8 cellular contexts compared by ENCODE assay signal in genomic region chrX:149527705-149528104, GRCh38. TPM values are rescaled to one million over a fixed set of nuclear protein-coding genes. Genes with fewer than 3 reads are reported as not detected.
A peak's percentile ranks its signal among the peaks of the same experiment; 100 is the strongest.
DNase-seq lines count a peak whose midpoint lies in the region; ATAC-seq and TF ChIP-seq lines count a peak whose summit lies in the region.

No MANE protein-coding gene starts in this region.

- in situ Hi-C loops in gastrocnemius medialis (cut with MboI; ENCODE audit: low sequenced_read_pairs in 4 of 4): no loop called here

- H3K27ac Mint-ChIP-seq in T-helper 17 cell: peak overlapping the region; percentile 53

- TF ChIP-seq CTCF in cardiac muscle cell (IDR thresholded peaks at IDR 0.05; ENCODE audit: low read depth, low read length) (peak; percentile 54), fibroblast of lung (conservative IDR thresholded peaks at IDR 0.05 in 1 of 2, IDR thresholded peaks at IDR 0.05 in 1 of 2; ENCODE audit: low read depth in 1 of 2, low read length in 2 of 2) (peak; percentile 51 to 67), gastrocnemius medialis (IDR thresholded peaks at IDR 0.05 in 4 of 5, conservative IDR thresholded peaks at IDR 0.05 in 1 of 5) (peak in 3 of 5 experiments; percentile 18 to 43 (median 28))

- H3K36me3 ChIP-seq in cardiac muscle cell: no peaks in the 10 kb centered on the region
- no peaks in the 10 kb centered on the region for H3K36me3 ChIP-seq in fibroblast of lung (ENCODE audit: control insufficient read depth, insufficient read depth, low read length)
- peaks cover 0 to 6% of the 10 kb centered on the region in 2 donors for H3K36me3 ChIP-seq in gastrocnemius medialis

- no peak overlapping the region for H3K9ac ChIP-seq in fibroblast of lung (ENCODE audit: insufficient read depth, low read length)

- H3K4me1 ChIP-seq in cardiac muscle cell (ENCODE audit: low read depth): no peaks in the 10 kb centered on the region
- no peaks in the 10 kb centered on the region for H3K4me1 ChIP-seq in fibroblast of lung (ENCODE audit: control insufficient read depth, extremely low read depth, insufficient read depth, low read length)
- no peaks in the 10 kb centered on the region for H3K4me1 ChIP-seq in gastrocnemius medialis

- H3K36me3 Mint-ChIP-seq in T-helper 17 cell (ENCODE audit: low read depth): peaks cover 2% of the 10 kb centered on the region

- TF ChIP-seq POLR2A in gastrocnemius medialis (IDR thresholded peaks at IDR 0.05): no peak

- intact Hi-C loops in Right ventricle myocardium inferior (cut with DNase I): no loop called here
- intact Hi-C loops in gastrocnemius medialis (cut with DNase I; ENCODE audit: low total_unique reads): no loop called here

- no peak overlapping the region for H3K27ac ChIP-seq in cardiac muscle cell
- H3K27ac ChIP-seq in fibroblast of lung (ENCODE audit: insufficient read depth, low read length): no peak overlapping the region
- H3K27ac ChIP-seq in gastrocnemius medialis: no peak overlapping the region

- DNase-seq in cardiac muscle cell (ENCODE audit: low read depth in 1 of 2, low spot score in 1 of 2) (peak; percentile 12 to 24), Right ventricle myocardium inferior (ENCODE audit: missing footprints) (no peak), T-helper 17 cell (no peak), fibroblast of lung (ENCODE audit: low read depth in 2 of 2) (no peak), gastrocnemius medialis (no peak), NK-92 (lab: John Stamatoyannopoulos, UW; ENCODE audit: unreplicated experiment) (no peak)

- H3K79me2 ChIP-seq in fibroblast of lung (ENCODE audit: control insufficient read depth, insufficient read depth, low read length): no peaks in the 10 kb centered on the region

- peak overlapping the region; percentile 28 for H3K4me3 Mint-ChIP-seq in T-helper 17 cell

- H3K9me3 ChIP-seq in cardiac muscle cell (ENCODE audit: low read depth) (no peaks in the 10 kb centered on the region), T-helper 17 cell (ENCODE audit: control insufficient read depth, low read length, poor library complexity, severe bottlenecking) (no peaks in the 10 kb centered on the region), fibroblast of lung (ENCODE audit: control insufficient read depth, insufficient read depth, low read depth, low read length) (no peaks in the 10 kb centered on the region), gastrocnemius medialis (no peaks in the 10 kb centered on the region)

- H3K4me1 Mint-ChIP-seq in T-helper 17 cell: peaks cover 5% of the 10 kb centered on the region

- H2AFZ ChIP-seq in fibroblast of lung (ENCODE audit: low read length): no peak overlapping the region

- H3K27me3 ChIP-seq in cardiac muscle cell: no peaks in the 10 kb centered on the region
- no peaks in the 10 kb centered on the region for H3K27me3 ChIP-seq in fibroblast of lung (ENCODE audit: control insufficient read depth, insufficient read depth, low read length)
- H3K27me3 ChIP-seq in gastrocnemius medialis: no peaks in the 10 kb centered on the region

- H4K20me1 ChIP-seq in fibroblast of lung (ENCODE audit: control insufficient read depth, extremely low read depth, insufficient read depth, low read length): no peaks in the 10 kb centered on the region

- H3K4me3 ChIP-seq in cardiac muscle cell (no peak overlapping the region), fibroblast of lung (replicated peaks in 1 of 4; ENCODE audit: control extremely low read depth in 1 of 4, insufficient read depth in 1 of 4, low read depth in 3 of 4, low read length in 4 of 4) (no peak overlapping the region), gastrocnemius medialis (no peak overlapping the region)

- H3K4me2 ChIP-seq in fibroblast of lung (ENCODE audit: extremely low read depth, insufficient read depth, low read length): no peak overlapping the region

- no peaks in the 10 kb centered on the region for H3K27me3 Mint-ChIP-seq in T-helper 17 cell

- ATAC-seq in Right ventricle myocardium inferior (no peak), HG02571 (IDR thresholded peaks at IDR 0.05; ENCODE audit: unreplicated experiment) (peak; percentile 24), T-helper 17 cell (peak; percentile 22), gastrocnemius medialis (peak in 1 of 2 donors; percentile 74), GM19035 (IDR thresholded peaks at IDR 0.05; ENCODE audit: unreplicated experiment) (no peak)

RNA-seq across cellular contexts. Expression of gene EOLA1, which starts 13.1 kb away (rescaled TPM):
- total RNA-seq in cardiac muscle cell: 15.1 and 21.5 TPM in 2 replicates
- 14.2 and 18.8 TPM in 2 replicates for polyA plus RNA-seq in cardiac muscle cell
- 32.5 TPM for total RNA-seq in Right ventricle myocardium inferior
- 10 to 100 TPM; 66.3 to 72.5 TPM for total RNA-seq in T-helper 17 cell
- total RNA-seq in fibroblast of lung: 13.5 and 15.4 TPM in 2 replicates
- polyA plus RNA-seq in fibroblast of lung: 12.6 and 14.1 TPM in 2 replicates
- polyA plus RNA-seq in fibroblast of lung (2012): 13.0 and 13.5 TPM in 2 replicates
- 1.8 and 18.3 TPM in 2 replicates for polyA minus RNA-seq in fibroblast of lung (ENCODE audit: low replicate concordance)
- 10 to 100 TPM in 3 of 4 donors, 1 to 10 TPM in 1; 9.3 to 17.5 (median 12.1) TPM for total RNA-seq in gastrocnemius medialis

RNA-seq across cellular contexts. Expression of gene HSFX3, which starts 22.0 kb away (rescaled TPM):
- total RNA-seq in cardiac muscle cell (not detected in 2 replicates), Right ventricle myocardium inferior (not detected), T-helper 17 cell (not detected), fibroblast of lung (not detected in 2 replicates), gastrocnemius medialis (not detected)
- polyA plus RNA-seq in cardiac muscle cell (not detected in 2 replicates), fibroblast of lung (not detected in 2 replicates)
- not detected in 2 replicates for polyA plus RNA-seq in fibroblast of lung (2012)
- polyA minus RNA-seq in fibroblast of lung (ENCODE audit: low replicate concordance): not detected in 2 replicates

RNA-seq across cellular contexts. Expression of gene IDS, which starts 22.6 kb away (rescaled TPM):
- total RNA-seq in cardiac muscle cell: 26.5 and 38.6 TPM in 2 replicates
- polyA plus RNA-seq in cardiac muscle cell: 27.8 and 44.0 TPM in 2 replicates
- 77.6 TPM for total RNA-seq in Right ventricle myocardium inferior
- total RNA-seq in T-helper 17 cell: 100 to 1,000 TPM; 346 to 507 TPM
- 21.3 and 36.2 TPM in 2 replicates for total RNA-seq in fibroblast of lung
- 57.0 and 65.0 TPM in 2 replicates for polyA plus RNA-seq in fibroblast of lung
- polyA plus RNA-seq in fibroblast of lung (2012): 29.1 and 36.0 TPM in 2 replicates
- 100 and 114 TPM in 2 replicates for polyA minus RNA-seq in fibroblast of lung (ENCODE audit: low replicate concordance)
- 10 to 100 TPM; 28.4 to 44.2 (median 33.7) TPM for total RNA-seq in gastrocnemius medialis

RNA-seq across cellular contexts. Expression of gene MAGEA9B, which starts 59.6 kb away (rescaled TPM):
- total RNA-seq in cardiac muscle cell: not detected in 2 replicates
- not detected in 2 replicates for polyA plus RNA-seq in cardiac muscle cell
- total RNA-seq in Right ventricle myocardium inferior: not detected
- total RNA-seq in T-helper 17 cell: not detected
- not detected in 2 replicates for total RNA-seq in fibroblast of lung
- polyA plus RNA-seq in fibroblast of lung: not detected in 2 replicates
- polyA plus RNA-seq in fibroblast of lung (2012): not detected in 2 replicates
- polyA minus RNA-seq in fibroblast of lung (ENCODE audit: low replicate concordance): not detected in 2 replicates
- not detected for total RNA-seq in gastrocnemius medialis

Comparison
In these comparisons a context has a peak if more than half of its experiments do, and no peak if none do; other contexts are left out.
1. DNase-seq: peak in cardiac muscle cell (2 of 2); none in Right ventricle myocardium inferior (single experiment), T-helper 17 cell (0 of 3), fibroblast of lung (0 of 2), gastrocnemius medialis (0 of 2) and NK-92 (single experiment).
2. ATAC-seq: peak in HG02571 (single experiment) and T-helper 17 cell (single experiment); none in Right ventricle myocardium inferior (single experiment) and GM19035 (single experiment).
3. Peak in every context shown above with its lines, with median percentiles within 50 percentile points of each other: CTCF ChIP-seq.